In the genomic region with DNA sequence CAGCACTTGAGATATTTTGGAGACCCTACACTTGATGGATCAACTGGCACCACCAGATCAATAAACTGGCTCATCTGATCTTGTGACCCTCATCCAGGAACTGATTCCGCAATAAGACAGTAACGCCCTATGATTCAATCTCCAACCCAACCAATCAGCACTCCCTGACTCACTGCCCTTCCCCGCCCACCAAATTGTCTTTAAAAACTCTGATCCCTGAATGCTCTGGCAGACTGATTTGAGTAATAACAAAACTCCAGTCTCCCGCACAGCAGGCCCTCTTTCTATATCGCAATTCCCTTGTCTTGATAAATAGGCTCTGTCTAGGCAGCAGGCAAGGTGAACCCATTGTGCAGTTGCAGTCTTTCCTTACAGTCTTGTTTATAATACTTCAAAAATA, we compare ENCODE assay signal across 19 cellular contexts.
DNase-seq lines count a peak whose midpoint lies in the region; ATAC-seq and TF ChIP-seq lines count a peak whose summit lies in the region.
"Had no signal": no experiment of that assay in that cellular context is flagged by ENCODE, and none has a peak within 500 bp of the region (broad histone marks: within the 10 kb centered on the region; RNA-seq: fewer than 3 reads in every experiment).

No MANE protein-coding gene starts in this region.

- DNase-seq in ELR (ENCODE audit: low read depth) (peak; percentile 6), fibroblast of mammary gland (ENCODE audit: low read depth) (peak; percentile 34), iPS-NIHi7 (ENCODE audit: extremely low spot score) (peak; percentile 10), DMS153 treated with DMSO at 0.1 percent for 48 hours (lab: John Stamatoyannopoulos, UW; ENCODE audit: unreplicated experiment) (no peak), T-helper 1 cell (no peak), caudate nucleus (lab: John Stamatoyannopoulos, UW) (no peak)
- DNase-seq: ACHN; AML-193; DMS 273 treated with DMSO at 0.1 percent for 48 hours; MV-4-11; NCI-H1417 treated with DMSO at 0.1 percent for 48 hours; NCI-H1930; NCI-H2171 treated with DMSO at 0.1 percent for 48 hours; NCI-H446 treated with DMSO at 0.1 percent for 48 hours; NK-92 treated with Interleukin-12 subunit alpha and Interleukin-12 subunit beta, amount 100 ng/mL, for 24 hours had no signal

- H3K9ac ChIP-seq in HUES64 (ENCODE audit: low read depth, low read length), result no peak overlapping the region

- WGBS in HUES64, result 80% methylated on average over 5 of the region's 5 CpGs

- TF ChIP-seq CTCF in fibroblast of mammary gland (conservative IDR thresholded peaks at IDR 0.05; ENCODE audit: control insufficient read depth, insufficient read depth, low read depth, low read length), result no peak

- ATAC-seq in HG03521 (IDR thresholded peaks at IDR 0.05; ENCODE audit: unreplicated experiment), result no peak

- no peaks in the 10 kb centered on the region for H3K36me3 ChIP-seq in HUES64 (ENCODE audit: insufficient read depth, low read length)
- H3K36me3 ChIP-seq: SJSA1 had no signal

- H3K4me3 ChIP-seq in HUES64 (ENCODE audit: low read length) (no peak overlapping the region), fibroblast of mammary gland (ENCODE audit: control insufficient read depth, low read depth, low read length) (no peak overlapping the region)
- H3K4me3 ChIP-seq: SJSA1 had no signal

- H3K27me3 ChIP-seq in HUES64 (ENCODE audit: insufficient read depth, low read length), result no peaks in the 10 kb centered on the region
- H3K27me3 ChIP-seq: SJSA1 had no signal

- peaks cover 26% of the 10 kb centered on the region for H3K4me1 ChIP-seq in HUES64 (ENCODE audit: insufficient read depth, low read length)
- H3K4me1 ChIP-seq: SJSA1 had no signal

- H3K9me3 ChIP-seq in HUES64 (ENCODE audit: insufficient read depth, low read depth, low read length), result peaks cover 5% of the 10 kb centered on the region; the same call in 1 of the 2 replicates
- H3K9me3 ChIP-seq: SJSA1 had no signal

- H3K27ac ChIP-seq in HUES64 (ENCODE audit: low read depth, low read length), result peak overlapping the region; percentile 64; the same call in 1 of the 2 replicates
- H3K27ac ChIP-seq in caudate nucleus (ENCODE audit: low read depth, low read length), result no peak overlapping the region
- H3K27ac ChIP-seq: RWPE1, SJSA1 had no signal

Comparison
In these comparisons a context has a peak if more than half of its experiments do, and no peak if none do; other contexts are left out.
1. DNase-seq: peak in ELR (single experiment), fibroblast of mammary gland (single experiment) and iPS-NIHi7 (single experiment); none in DMS153 treated with DMSO at 0.1 percent for 48 hours (single experiment), T-helper 1 cell (0 of 5) and caudate nucleus (0 of 61).